ENCODE assay signal across 9 cellular contexts in genomic region chr3:179956416-179956830, GRCh38.
DNase-seq lines count a peak whose midpoint lies in the region; ATAC-seq and TF ChIP-seq lines count a peak whose summit lies in the region.
"Had no signal": no experiment of that assay in that cellular context is flagged by ENCODE, and none has a peak within 500 bp of the region (broad histone marks: within the 10 kb centered on the region; RNA-seq: fewer than 3 reads in every experiment).

No MANE protein-coding gene starts in this region.

- H3K27me3 Mint-ChIP-seq in HFFc6 (ENCODE audit: insufficient read depth): peaks cover 3% of the 10 kb centered on the region; the same call in 1 of the 2 replicates

- no peak overlapping the region for H3K4me3 Mint-ChIP-seq in HFFc6

- H3K27ac ChIP-seq in angular gyrus (ENCODE audit: low read depth, low read length): peak overlapping the region; percentile 48
- H3K27ac ChIP-seq: spleen had no signal

- H3K36me3 Mint-ChIP-seq in HFFc6 (ENCODE audit: low read depth): no peaks in the 10 kb centered on the region

- DNase-seq in retina (no peak), HFFc6 (no peak), NCI-H146 treated with DMSO at 0.1 percent for 48 hours (lab: John Stamatoyannopoulos, UW; ENCODE audit: unreplicated experiment) (no peak)
- DNase-seq in stimulated activated CD4-positive, alpha-beta T cell treated with anti-CD3 and anti-CD28 coated beads, Interleukin-2, amount 100 ng/mL, for 24 hours: no peak
- DNase-seq: spleen had no signal

- no peak for TF ChIP-seq CTCF in HFFc6 (IDR thresholded peaks at IDR 0.05)

- H3K27ac Mint-ChIP-seq in HFFc6: no peak overlapping the region

- H3K9me3 Mint-ChIP-seq in HFFc6: no peaks in the 10 kb centered on the region

- peaks cover 23% of the 10 kb centered on the region for H3K4me1 Mint-ChIP-seq in HFFc6 (ENCODE audit: low read depth)

- ATAC-seq in GM18858 (IDR thresholded peaks at IDR 0.05; ENCODE audit: unreplicated experiment) (peak; percentile 89), GM21723 (IDR thresholded peaks at IDR 0.05; ENCODE audit: unreplicated experiment) (peak; percentile 91), HG03565 (IDR thresholded peaks at IDR 0.05; ENCODE audit: unreplicated experiment) (peak; percentile 95)
